ENCODE assay signal across 1 cellular context in the genomic region with DNA sequence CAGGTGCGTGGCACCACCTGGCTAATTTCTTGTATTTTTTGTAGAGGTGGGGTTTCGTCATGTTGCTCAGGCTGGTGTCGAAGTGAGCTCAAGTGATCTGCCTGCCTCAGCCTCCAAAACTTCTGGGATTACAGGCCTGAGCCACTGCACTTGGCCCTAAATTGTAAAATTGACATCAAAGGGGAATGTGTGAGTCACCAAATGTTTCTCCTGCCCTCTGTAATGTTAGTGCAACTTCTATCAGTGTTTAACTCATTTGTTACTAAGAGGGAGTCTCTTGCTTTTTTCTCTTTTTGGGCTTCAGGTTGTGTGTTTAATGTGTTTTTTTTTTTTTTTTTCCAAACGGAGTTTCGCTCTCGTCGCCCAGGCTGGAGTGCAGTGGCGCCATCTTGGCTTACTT.
TF ChIP-seq lines count a peak whose summit lies in the region.

No MANE protein-coding gene starts in this region.

TF ChIP-seq in IMR-90, 13 proteins besides CTCF, POLR2A, EP300 and RAD21:
- peak; percentile 78 for TF ChIP-seq CEBPB (IDR thresholded peaks at IDR 0.05; ENCODE audit: low read depth, low read length)
- TF ChIP-seq CHD1 (IDR thresholded peaks at IDR 0.05; ENCODE audit: low read depth, low read length), result no peak
- peak; percentile 62; the same call in 1 of the 2 replicates for TF ChIP-seq RFX5 (IDR thresholded peaks at IDR 0.05; ENCODE audit: low read depth, low read length)
- TF ChIP-seq FOS (IDR thresholded peaks at IDR 0.05; ENCODE audit: low read depth, low read length), result peak; percentile 87
TF ChIP-seq in IMR-90: peak in this region for 3.
